In genomic region chr12:55965240-55965639, GRCh38 we compare ENCODE assay signal across 1 cellular context.
TF ChIP-seq lines count a peak whose summit lies in the region.

No MANE protein-coding gene starts in this region.

TF ChIP-seq in K562, 482 proteins besides CTCF, POLR2A, EP300 and RAD21:
- TF ChIP-seq FOXA1 (IDR thresholded peaks at IDR 0.05; ENCODE audit: borderline replicate concordance) (no peak), PCBP2 (IDR thresholded peaks at IDR 0.05; ENCODE audit: low read depth, low read length, poor library complexity, severe bottlenecking) (no peak), ZNF24 (IDR thresholded peaks at IDR 0.05) (no peak), ZNF639 (CRISPR knock-in tag; conservative IDR thresholded peaks at IDR 0.05 in 1 of 2, IDR thresholded peaks at IDR 0.05 in 1 of 2) (no peak), NRF1 (conservative IDR thresholded peaks at IDR 0.05 in 1 of 2, IDR thresholded peaks at IDR 0.05 in 1 of 2) (no peak)
- TF ChIP-seq, protein P1, sequence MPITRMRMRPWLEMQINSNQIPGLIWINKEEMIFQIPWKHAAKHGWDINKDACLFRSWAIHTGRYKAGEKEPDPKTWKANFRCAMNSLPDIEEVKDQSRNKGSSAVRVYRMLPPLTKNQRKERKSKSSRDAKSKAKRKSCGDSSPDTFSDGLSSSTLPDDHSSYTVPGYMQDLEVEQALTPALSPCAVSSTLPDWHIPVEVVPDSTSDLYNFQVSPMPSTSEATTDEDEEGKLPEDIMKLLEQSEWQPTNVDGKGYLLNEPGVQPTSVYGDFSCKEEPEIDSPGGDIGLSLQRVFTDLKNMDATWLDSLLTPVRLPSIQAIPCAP (CRISPR knock-in tag; IDR thresholded peaks at IDR 0.05; ENCODE audit: borderline replicate concordance), result no peak
